ENCODE assay signal across 28 cellular contexts in the genomic region with DNA sequence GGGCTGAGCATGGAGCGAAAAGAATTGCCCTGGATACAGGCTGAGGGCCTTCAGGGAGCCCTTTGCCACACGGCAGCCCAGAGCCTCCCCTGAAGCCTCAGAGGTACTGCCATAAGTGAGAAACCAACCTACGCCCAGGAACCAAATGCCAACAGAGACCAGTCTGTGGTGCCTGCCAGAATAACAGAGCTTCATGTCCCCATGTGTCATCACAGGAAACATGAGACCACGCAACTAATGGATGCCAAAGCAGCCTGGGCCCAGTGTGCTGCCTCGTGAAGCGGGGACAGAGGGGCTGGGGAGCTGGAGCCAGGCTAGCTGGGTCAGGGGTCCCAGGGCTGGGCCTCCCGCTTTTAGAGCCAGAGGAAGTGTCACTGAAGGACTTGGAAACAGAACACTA. TPM values are rescaled to one million over a fixed set of nuclear protein-coding genes. Genes with fewer than 3 reads are reported as not detected.
"Had no signal": no experiment of that assay in that cellular context is flagged by ENCODE, and none has a peak within 500 bp of the region (broad histone marks: within the 10 kb centered on the region; RNA-seq: fewer than 3 reads in every experiment).

No MANE protein-coding gene starts in this region.

- H3K9me3 Mint-ChIP-seq: activated CD4-positive, alpha-beta T cell treated with anti-CD3 and anti-CD28 coated beads, Interleukin-2, amount 10 ng/mL, durations not matched to agents 24 days and 14 days; activated naive CD4-positive, alpha-beta T cell treated with anti-CD3 and anti-CD28 coated beads, Interleukin-2, amount 10 ng/mL, durations not matched to agents 7 days and 5 days; activated naive CD8-positive, alpha-beta T cell treated with anti-CD3 and anti-CD28 coated beads for 36 hours; activated T-cell treated with anti-CD3 and anti-CD28 coated beads, Interleukin-2, amount 50 U/mL, for 24 hours; activated T-helper 2 cell treated with anti-CD3 and anti-CD28 coated beads, Interferon-gamma antibody, Interleukin-2, Interleukin-4, amounts not matched to agents 10 μg/mL and 5 μg/mL and 100 μg/mL, durations not matched to agents 14 hours and 24 hours and 36 hours; T-helper 1 cell treated with Interleukin-12 subunit alpha and Interleukin-12 subunit beta and Interleukin-4 antibody, amounts not matched to agents 30 μg/mL and 1 μg/mL, for 36 hours; T-helper 2 cell treated with Interferon-gamma antibody and Interleukin-4, amounts not matched to agents 5 μg/mL and 100 μg/mL, for 36 hours had no signal

- H3K36me3 ChIP-seq: brain microvascular endothelial cell, SJSA1 had no signal

- DNase-seq: activated CD4-positive, alpha-beta T cell treated with anti-CD3 and anti-CD28 coated beads, Interleukin-2, amount 10 ng/mL, durations not matched to agents 24 days and 14 days; activated CD4-positive, alpha-beta T cell treated with anti-CD3 and anti-CD28 coated beads, Interleukin-2, amount 50 U/mL, for 48 hours; activated CD8-positive, alpha-beta T cell treated with anti-CD3 and anti-CD28 coated beads, Interleukin-2, amount 10 ng/mL, durations not matched to agents 7 days and 5 days; activated naive CD4-positive, alpha-beta T cell treated with anti-CD3 and anti-CD28 coated beads, Interleukin-2, amount 10 ng/mL, durations not matched to agents 7 days and 5 days; activated naive CD8-positive, alpha-beta T cell treated with anti-CD3 and anti-CD28 coated beads for 36 hours; activated T-cell treated with anti-CD3 and anti-CD28 coated beads, Interleukin-2, amount 50 U/mL, for 24 hours; amniotic stem cell; aorta; brain microvascular endothelial cell; central memory CD4-positive, alpha-beta T cell; MM.1S; MV-4-11; NCI-H1092; NCI-H1436 treated with DMSO at 0.1 percent for 48 hours; NCI-H1694 treated with DMSO at 0.1 percent for 48 hours; NCI-H2029; NCI-H345; NCI-H524 treated with DMSO at 0.1 percent for 48 hours; RPMI8226; SHP77 treated with DMSO at 0.1 percent for 48 hours; SK-N-SH had no signal

- H3K9me3 ChIP-seq: SJSA1, SK-N-SH had no signal

- H3K4me1 ChIP-seq: SJSA1 had no signal

- H3K4me1 Mint-ChIP-seq: activated CD4-positive, alpha-beta T cell treated with anti-CD3 and anti-CD28 coated beads, Interleukin-2, amount 10 ng/mL, durations not matched to agents 24 days and 14 days; activated naive CD4-positive, alpha-beta T cell treated with anti-CD3 and anti-CD28 coated beads, Interleukin-2, amount 10 ng/mL, durations not matched to agents 7 days and 5 days; activated naive CD8-positive, alpha-beta T cell treated with anti-CD3 and anti-CD28 coated beads for 36 hours had no signal

- H3K36me3 Mint-ChIP-seq: activated naive CD4-positive, alpha-beta T cell treated with anti-CD3 and anti-CD28 coated beads, Interleukin-2, amount 10 ng/mL, durations not matched to agents 7 days and 5 days; activated naive CD8-positive, alpha-beta T cell treated with anti-CD3 and anti-CD28 coated beads for 36 hours had no signal

- H3K9ac ChIP-seq: KMS-11, SK-N-SH had no signal

- H3K27ac Mint-ChIP-seq: activated CD4-positive, alpha-beta T cell treated with anti-CD3 and anti-CD28 coated beads, Interleukin-2, amount 10 ng/mL, durations not matched to agents 24 days and 14 days; activated CD8-positive, alpha-beta T cell treated with anti-CD3 and anti-CD28 coated beads, Interleukin-2, amount 10 ng/mL, durations not matched to agents 7 days and 5 days; activated naive CD4-positive, alpha-beta T cell treated with anti-CD3 and anti-CD28 coated beads, Interleukin-2, amount 10 ng/mL, durations not matched to agents 7 days and 5 days; activated naive CD8-positive, alpha-beta T cell treated with anti-CD3 and anti-CD28 coated beads for 36 hours; activated T-cell treated with anti-CD3 and anti-CD28 coated beads, Interleukin-2, amount 50 U/mL, for 24 hours; activated T-helper 2 cell treated with anti-CD3 and anti-CD28 coated beads, Interferon-gamma antibody, Interleukin-2, Interleukin-4, amounts not matched to agents 10 μg/mL and 5 μg/mL and 100 μg/mL, durations not matched to agents 14 hours and 24 hours and 36 hours; T-helper 1 cell treated with Interleukin-12 subunit alpha and Interleukin-12 subunit beta and Interleukin-4 antibody, amounts not matched to agents 30 μg/mL and 1 μg/mL, for 36 hours; T-helper 2 cell treated with Interferon-gamma antibody and Interleukin-4, amounts not matched to agents 5 μg/mL and 100 μg/mL, for 36 hours had no signal

- H3K4me2 ChIP-seq: KMS-11, SK-N-SH had no signal

- H3K27ac ChIP-seq: brain microvascular endothelial cell, KMS-11, SJSA1 had no signal

- H3K4me3 Mint-ChIP-seq: activated CD4-positive, alpha-beta T cell treated with anti-CD3 and anti-CD28 coated beads, Interleukin-2, amount 10 ng/mL, durations not matched to agents 24 days and 14 days; activated CD8-positive, alpha-beta T cell treated with anti-CD3 and anti-CD28 coated beads, Interleukin-2, amount 10 ng/mL, durations not matched to agents 7 days and 5 days; activated naive CD4-positive, alpha-beta T cell treated with anti-CD3 and anti-CD28 coated beads, Interleukin-2, amount 10 ng/mL, durations not matched to agents 7 days and 5 days; activated naive CD8-positive, alpha-beta T cell treated with anti-CD3 and anti-CD28 coated beads for 36 hours; activated T-cell treated with anti-CD3 and anti-CD28 coated beads, Interleukin-2, amount 50 U/mL, for 24 hours; T-helper 1 cell treated with Interleukin-12 subunit alpha and Interleukin-12 subunit beta and Interleukin-4 antibody, amounts not matched to agents 30 μg/mL and 1 μg/mL, for 36 hours; T-helper 2 cell treated with Interferon-gamma antibody and Interleukin-4, amounts not matched to agents 5 μg/mL and 100 μg/mL, for 36 hours had no signal

- H3K27me3 Mint-ChIP-seq: activated naive CD8-positive, alpha-beta T cell treated with anti-CD3 and anti-CD28 coated beads for 36 hours; activated T-cell treated with anti-CD3 and anti-CD28 coated beads, Interleukin-2, amount 50 U/mL, for 24 hours had no signal

- H3K4me3 ChIP-seq: SJSA1 had no signal

- H3K27me3 ChIP-seq: brain microvascular endothelial cell had no signal

RNA-seq across cellular contexts. Expression of gene STUM, which starts 18.7 kb away (rescaled TPM):
- total RNA-seq: activated CD4-positive, alpha-beta T cell treated with anti-CD3 and anti-CD28 coated beads, Interleukin-2, amount 10 ng/mL, durations not matched to agents 24 days and 14 days; activated CD8-positive, alpha-beta T cell treated with anti-CD3 and anti-CD28 coated beads, Interleukin-2, amount 10 ng/mL, durations not matched to agents 7 days and 5 days; activated naive CD8-positive, alpha-beta T cell treated with anti-CD3 and anti-CD28 coated beads for 36 hours; activated T-helper 2 cell treated with anti-CD3 and anti-CD28 coated beads, Interferon-gamma antibody, Interleukin-2, Interleukin-4, amounts not matched to agents 10 μg/mL and 5 μg/mL and 100 μg/mL, durations not matched to agents 14 hours and 24 hours and 36 hours; LHCN-M2; NCI-H460 had no signal
- polyA plus RNA-seq: SK-N-SH had no signal
